ENCODE assay signal across 10 cellular contexts in the genomic region with DNA sequence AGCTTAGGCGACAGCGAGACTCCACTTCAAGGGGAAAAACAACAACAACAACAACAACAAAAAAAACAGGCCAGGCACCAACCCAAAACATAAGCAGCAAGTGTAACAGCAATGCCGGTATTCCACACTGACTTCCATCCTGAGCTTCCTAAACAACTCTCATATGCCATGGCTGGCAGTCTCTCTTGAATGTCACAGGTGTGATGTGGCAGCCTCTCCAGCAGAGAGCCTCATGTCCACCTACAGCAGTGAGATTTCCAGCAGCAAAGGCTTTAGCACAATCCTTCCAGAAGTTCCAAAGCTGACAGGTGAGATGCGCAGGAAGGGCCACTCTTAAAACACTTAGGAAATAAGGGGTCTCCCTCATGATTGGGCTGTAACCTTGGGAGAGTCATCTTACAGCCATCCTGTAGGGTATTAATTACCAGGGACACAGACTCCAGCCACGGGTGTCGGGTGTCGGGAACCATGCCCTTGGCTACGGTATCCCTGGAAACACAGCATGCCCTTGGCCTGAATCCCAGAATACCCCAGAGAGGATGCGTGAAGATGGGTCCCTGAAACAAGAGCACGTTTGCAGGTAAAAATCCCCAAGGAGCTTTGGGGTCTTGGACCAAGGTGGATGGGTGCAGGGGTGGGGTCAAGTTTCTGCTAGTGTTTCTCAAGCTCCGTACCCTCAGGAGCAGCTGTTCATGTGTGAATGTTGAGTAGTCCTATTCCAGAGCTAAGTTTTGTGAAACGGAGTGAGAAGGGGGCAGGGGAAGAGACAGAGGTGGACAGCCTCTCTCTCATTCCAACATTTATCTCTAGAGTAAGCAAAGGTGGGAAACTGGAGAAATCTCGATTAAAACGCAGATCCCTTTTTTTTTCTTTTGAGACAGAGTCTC. TPM values are rescaled to one million over a fixed set of nuclear protein-coding genes. Genes with fewer than 3 reads are reported as not detected.
DNase-seq lines count a peak whose midpoint lies in the region; ATAC-seq, FAIRE-seq and TF ChIP-seq lines count a peak whose summit lies in the region.
"Had no signal": no experiment of that assay in that cellular context is flagged by ENCODE, and none has a peak within 500 bp of the region (broad histone marks: within the 10 kb centered on the region; RNA-seq: fewer than 3 reads in every experiment).

No MANE protein-coding gene starts in this region.

- H3K27ac ChIP-seq in CD8-positive, alpha-beta T cell (ENCODE audit: low read depth, low read length), result no peak overlapping the region
- H3K27ac ChIP-seq in HUES64 (ENCODE audit: low read depth, low read length) (peak overlapping the region; percentile 19; the same call in 1 of the 2 replicates), OCI-LY7 (ENCODE audit: low read depth, low read length, poor library complexity, severe bottlenecking) (no peak overlapping the region), suprapubic skin (no peak overlapping the region)
- H3K27ac ChIP-seq: coronary artery had no signal

- H3K9ac ChIP-seq in HUES64 (ENCODE audit: low read depth, low read length), result no peak overlapping the region

- intact Hi-C loops in CD8-positive, alpha-beta T cell (cut with DNase I, micrococcal nuclease), result no loop called here
- intact Hi-C loops in OCI-LY7 (cut with micrococcal nuclease; ENCODE audit: unreplicated experiment) (no loop called here), CD14-positive monocyte (cut with micrococcal nuclease) (no loop called here)

- no peak overlapping the region for H3K4me3 Mint-ChIP-seq in CD8-positive, alpha-beta T cell
- no peak overlapping the region for H3K4me3 Mint-ChIP-seq in CD14-positive monocyte

- peaks cover 12% of the 10 kb centered on the region; the same call in 1 of the 2 replicates for H4K20me1 ChIP-seq in OCI-LY7 (ENCODE audit: insufficient read depth, low read length)

- H2AFZ ChIP-seq in OCI-LY7 (ENCODE audit: low read length), result no peak overlapping the region

- CTCF ChIA-PET in CD8-positive, alpha-beta T cell (lab: Charles Lee), result interaction anchor here (0.6 to 2.9 kb wide), 5 partner anchors 8 to 82 kb away, joined by 4 to 26 read pairs (median 5); no protein-coding TSS in a partner anchor
- CTCF ChIA-PET in OCI-LY7 (lab: Charles Lee; ENCODE audit: unreplicated experiment), result interaction anchor here (0.5 kb wide), 1 partner anchor 239 kb away, joined by 3 read pairs; no protein-coding TSS in a partner anchor

- H3K27me3 Mint-ChIP-seq in CD8-positive, alpha-beta T cell (ENCODE audit: low read depth), result no peaks in the 10 kb centered on the region
- H3K27me3 Mint-ChIP-seq in CD14-positive monocyte (ENCODE audit: low read depth in 3 of 3), result peaks cover 0 to 5% (median 2%) of the 10 kb centered on the region in 3 donors

- peak overlapping the region; percentile 4 for H3K27ac Mint-ChIP-seq in CD8-positive, alpha-beta T cell
- H3K27ac Mint-ChIP-seq in CD14-positive monocyte, result peak overlapping the region in 1 of 7 donors; percentile 65

- H3K79me2 ChIP-seq in OCI-LY7 (ENCODE audit: insufficient read depth, low read depth, low read length), result peaks cover 92% of the 10 kb centered on the region

- H3K4me1 Mint-ChIP-seq in CD8-positive, alpha-beta T cell (ENCODE audit: low read depth), result peaks cover 46% of the 10 kb centered on the region
- peaks cover 18% of the 10 kb centered on the region for H3K4me1 Mint-ChIP-seq in CD14-positive monocyte

- no peak for TF ChIP-seq EP300 in suprapubic skin (IDR thresholded peaks at IDR 0.05)

- DNase-seq in CD8-positive, alpha-beta T cell, result no peak
- DNase-seq in OCI-LY7 (ENCODE audit: low spot score), result no peak
- peak; percentile 85 for DNase-seq in iPS-NIHi11 (ENCODE audit: low spot score)
- no peak for DNase-seq in CD14-positive monocyte (ENCODE audit: low spot score)
- no peak for DNase-seq in suprapubic skin (ENCODE audit: low spot score in 2 of 2)
- no peak for DNase-seq in GM12892 (ENCODE audit: insufficient read length)
- DNase-seq: stimulated activated naive CD8-positive, alpha-beta T cell treated with anti-CD3 and anti-CD28 coated beads, Interleukin-15, Interleukin-2, amounts not matched to agents 100 U/mL and 50 U/mL, for 24 hours had no signal

- H3K36me3 ChIP-seq in CD8-positive, alpha-beta T cell (ENCODE audit: insufficient read depth, low read length), result no peaks in the 10 kb centered on the region
- H3K36me3 ChIP-seq in HUES64 (ENCODE audit: insufficient read depth, low read length) (no peaks in the 10 kb centered on the region), OCI-LY7 (ENCODE audit: insufficient read depth, low read length) (peaks cover 22% of the 10 kb centered on the region), suprapubic skin (no peaks in the 10 kb centered on the region)

- no TSS peak for BruUV-seq in OCI-LY7 (replicated peaks; lab: Mats Ljungman, UMichigan)

- no peaks in the 10 kb centered on the region for H3K9me2 ChIP-seq in OCI-LY7 (ENCODE audit: insufficient read depth, low read length)

- H3K36me3 Mint-ChIP-seq in CD8-positive, alpha-beta T cell, result peaks cover 3% of the 10 kb centered on the region
- peaks cover 0 to 11% of the 10 kb centered on the region in 2 donors for H3K36me3 Mint-ChIP-seq in CD14-positive monocyte

- H3K9me3 Mint-ChIP-seq in CD8-positive, alpha-beta T cell, result no peaks in the 10 kb centered on the region
- peaks cover 0 to 4% (median 0%) of the 10 kb centered on the region in 7 donors for H3K9me3 Mint-ChIP-seq in CD14-positive monocyte

- ATAC-seq in CD8-positive, alpha-beta T cell, result no peak
- no peak for ATAC-seq in GM18520 (IDR thresholded peaks at IDR 0.05; ENCODE audit: unreplicated experiment)
- ATAC-seq: stimulated activated naive CD8-positive, alpha-beta T cell treated with anti-CD3 and anti-CD28 coated beads, Interleukin-15, Interleukin-2, amounts not matched to agents 100 U/mL and 50 U/mL, for 24 hours had no signal

- no peak overlapping the region for H3K4me3 ChIP-seq in CD8-positive, alpha-beta T cell (ENCODE audit: low read depth, low read length)
- no peak overlapping the region for H3K4me3 ChIP-seq in HUES64 (ENCODE audit: low read length)
- no peak overlapping the region for H3K4me3 ChIP-seq in OCI-LY7 (ENCODE audit: low read depth, low read length, poor library complexity, severe bottlenecking)
- H3K4me3 ChIP-seq in suprapubic skin, result no peak overlapping the region
- H3K4me3 ChIP-seq: coronary artery had no signal

- H3K4me2 ChIP-seq in OCI-LY7 (ENCODE audit: low read length), result no peak overlapping the region

- FAIRE-seq in GM12892 (lab: Jason Lieb, UNC), result no peak

- POLR2A ChIA-PET in CD8-positive, alpha-beta T cell (lab: Charles Lee), result interaction anchor here (0.9 to 1.4 kb wide), 2 partner anchors 13 to 67 kb away, joined by 3 to 4 read pairs; no protein-coding TSS in a partner anchor
- POLR2A ChIA-PET in OCI-LY7 (lab: Charles Lee), result interaction anchor here (0.8 kb wide), 1 partner anchor 15 kb away, joined by 4 read pairs; no protein-coding TSS in a partner anchor

- TF ChIP-seq CTCF in CD8-positive, alpha-beta T cell (IDR thresholded peaks at IDR 0.05), result no peak
- 0 out of 2 replicates have a peak, but pooled peaks have one; percentile 14 for TF ChIP-seq CTCF in OCI-LY7 (conservative IDR thresholded peaks at IDR 0.05; ENCODE audit: low read length)
- TF ChIP-seq CTCF in CD14-positive monocyte (IDR thresholded peaks at IDR 0.05), result no peak
- no peak for TF ChIP-seq CTCF in suprapubic skin (IDR thresholded peaks at IDR 0.05)

- H3K27me3 ChIP-seq in CD8-positive, alpha-beta T cell (ENCODE audit: insufficient read depth, low read length), result no peaks in the 10 kb centered on the region
- H3K27me3 ChIP-seq in HUES64 (ENCODE audit: insufficient read depth, low read length) (no peaks in the 10 kb centered on the region), suprapubic skin (no peaks in the 10 kb centered on the region)

- H3K9me3 ChIP-seq in CD8-positive, alpha-beta T cell (ENCODE audit: low read length), result no peaks in the 10 kb centered on the region
- H3K9me3 ChIP-seq in HUES64 (ENCODE audit: insufficient read depth, low read depth, low read length), result no peaks in the 10 kb centered on the region
- no peaks in the 10 kb centered on the region for H3K9me3 ChIP-seq in OCI-LY7 (ENCODE audit: low read length)
- H3K9me3 ChIP-seq in suprapubic skin, result no peaks in the 10 kb centered on the region

- H3K4me1 ChIP-seq in CD8-positive, alpha-beta T cell (ENCODE audit: insufficient read depth, low read length), result peaks cover 8% of the 10 kb centered on the region
- H3K4me1 ChIP-seq in HUES64 (ENCODE audit: insufficient read depth, low read length) (peaks cover 23% of the 10 kb centered on the region), OCI-LY7 (ENCODE audit: insufficient read depth, low read length, poor library complexity, severe bottlenecking) (peaks cover 41% of the 10 kb centered on the region), suprapubic skin (peaks cover 21% of the 10 kb centered on the region)

- 74% methylated on average over 13 of the region's 14 CpGs for WGBS in HUES64
- WGBS in suprapubic skin, result 57% methylated on average over 14 of the region's 14 CpGs

- no peak for TF ChIP-seq POLR2A in suprapubic skin (IDR thresholded peaks at IDR 0.05)
- TF ChIP-seq POLR2A in GM12892 (IDR thresholded peaks at IDR 0.05; ENCODE audit: low read depth, low read length), result no peak

RNA-seq across cellular contexts. Expression of a gene that starts 31.4 kb away (rescaled TPM):
- 10 to 100 TPM; 50.0 to 51.1 TPM for total RNA-seq in CD8-positive, alpha-beta T cell
- 49.3 TPM for polyA plus RNA-seq in HUES64 (2013, experiment 1 of 2)
- polyA plus RNA-seq in HUES64 (2013, experiment 2 of 2), result 62.1 TPM
- 49.4 and 58.6 TPM in 2 replicates for total RNA-seq in OCI-LY7 (2014; rRNA removed; shearing (Covaris generic))
- total RNA-seq in OCI-LY7 (2022) (124 and 141 TPM in 2 replicates), suprapubic skin (100 to 1,000 TPM; 118 to 202 (median 165) TPM)
- 1 to 10 TPM; 5.2 to 5.3 TPM for polyA plus RNA-seq in CD14-positive monocyte
- polyA plus RNA-seq in GM12892 (2012; ENCODE audit: missing spikeins), result 17.4 TPM
